Comparison of ENCODE assay signal across 11 cellular contexts in the genomic region with DNA sequence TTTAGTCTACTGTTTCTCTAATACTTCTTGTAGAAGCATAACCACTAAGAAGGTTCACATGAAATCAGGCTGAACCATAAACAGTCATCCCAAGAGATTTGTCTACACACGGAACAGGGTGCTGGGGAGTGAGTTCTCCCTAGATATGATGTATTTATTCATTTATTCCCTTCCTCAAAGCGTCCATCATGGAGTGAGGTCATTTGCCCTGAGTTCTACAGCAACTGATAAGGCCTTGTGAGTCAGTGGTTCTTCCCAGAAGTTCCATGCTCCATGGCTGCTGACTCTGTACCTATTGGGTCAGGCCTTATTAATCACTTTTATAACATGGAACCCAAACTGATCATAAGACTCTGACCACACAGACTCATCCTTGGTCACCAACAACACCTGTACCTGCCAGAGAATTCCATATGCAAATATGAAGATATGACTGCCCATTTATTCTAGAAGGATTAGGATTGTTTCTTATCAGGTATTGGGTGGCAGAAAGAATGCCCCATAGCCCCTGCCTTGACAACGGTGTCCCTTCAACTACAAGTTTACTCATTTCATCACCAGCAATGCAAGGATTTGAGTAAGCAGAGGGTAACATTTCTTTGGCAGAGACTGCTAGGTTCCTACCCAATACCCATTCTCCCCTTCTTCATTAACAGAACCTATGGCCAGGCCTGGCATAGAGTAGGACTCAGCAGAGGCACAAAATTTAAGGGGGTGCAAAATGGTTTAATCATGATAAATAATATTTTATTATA.
DNase-seq lines count a peak whose midpoint lies in the region; ATAC-seq, FAIRE-seq and TF ChIP-seq lines count a peak whose summit lies in the region.
"Had no signal": no experiment of that assay in that cellular context is flagged by ENCODE, and none has a peak within 500 bp of the region (broad histone marks: within the 10 kb centered on the region; RNA-seq: fewer than 3 reads in every experiment).

No MANE protein-coding gene starts in this region.

- FAIRE-seq in RCC 7860 (lab: Jason Lieb, UNC): peak; percentile 88
- FAIRE-seq in pancreas (lab: Jason Lieb, UNC): no peak

- TF ChIP-seq CTCF in epithelial cell of esophagus (IDR thresholded peaks at IDR 0.05; ENCODE audit: insufficient read depth, low read depth, low read length, missing control alignments): no peak
- TF ChIP-seq CTCF in pancreas (IDR thresholded peaks at IDR 0.05): no peak
- TF ChIP-seq CTCF in CD4-positive, alpha-beta T cell (IDR thresholded peaks at IDR 0.05): no peak

- CTCF ChIA-PET in CD4-positive, alpha-beta T cell (lab: Charles Lee): no interaction called here

- H3K4me3 ChIP-seq in epithelial cell of esophagus (ENCODE audit: low read length): no peak overlapping the region
- no peak overlapping the region for H3K4me3 ChIP-seq in pancreas

- H3K9me3 ChIP-seq in pancreas: no peaks in the 10 kb centered on the region
- H3K9me3 ChIP-seq in CD4-positive, alpha-beta T cell (ENCODE audit: control insufficient read depth, low read length): no peaks in the 10 kb centered on the region

- WGBS in pancreas, 2 donors: 51 to 53% methylated on average over 3 of the region's 3 CpGs

- no peaks in the 10 kb centered on the region for H3K36me3 Mint-ChIP-seq in CD4-positive, alpha-beta T cell (ENCODE audit: low read depth)
- H3K36me3 Mint-ChIP-seq: activated naive CD4-positive, alpha-beta T cell treated with anti-CD3 and anti-CD28 coated beads, Interleukin-2, amount 10 ng/mL, durations not matched to agents 7 days and 5 days had no signal

- H3K27me3 ChIP-seq in pancreas: no peaks in the 10 kb centered on the region
- no peaks in the 10 kb centered on the region for H3K27me3 ChIP-seq in CD4-positive, alpha-beta T cell (ENCODE audit: control insufficient read depth, insufficient read depth, low read length)

- no peaks in the 10 kb centered on the region for H3K36me3 ChIP-seq in pancreas

- H3K4me3 Mint-ChIP-seq in CD4-positive, alpha-beta T cell: no peak overlapping the region
- H3K4me3 Mint-ChIP-seq: activated naive CD4-positive, alpha-beta T cell treated with anti-CD3 and anti-CD28 coated beads, Interleukin-2, amount 10 ng/mL, durations not matched to agents 7 days and 5 days had no signal

- H3K27ac ChIP-seq in pancreas: peak overlapping the region in 2 of 4 donors; percentile 24 to 72
- no peak overlapping the region for H3K27ac ChIP-seq in CD4-positive, alpha-beta T cell (ENCODE audit: low read depth, low read length)

- H3K4me1 ChIP-seq in pancreas: peaks cover 0 to 23% (median 6%) of the 10 kb centered on the region in 3 donors

- POLR2A ChIA-PET in CD4-positive, alpha-beta T cell (lab: Charles Lee): no interaction called here

- intact Hi-C loops in pancreas (cut with DNase I): no loop called here
- intact Hi-C loops in CD4-positive, alpha-beta T cell (cut with DNase I, micrococcal nuclease): no loop called here

- H3K27ac Mint-ChIP-seq in CD4-positive, alpha-beta T cell: no peak overlapping the region
- H3K27ac Mint-ChIP-seq: activated naive CD4-positive, alpha-beta T cell treated with anti-CD3 and anti-CD28 coated beads, Interleukin-2, amount 10 ng/mL, durations not matched to agents 7 days and 5 days had no signal

- peak; percentile 69 to 80 (median 72) for ATAC-seq in pancreas
- ATAC-seq in CD4-positive, alpha-beta T cell (ENCODE audit: poor library complexity): no peak
- no peak for ATAC-seq in left lobe of liver
- ATAC-seq: sciatic nerve had no signal

- H3K27me3 Mint-ChIP-seq in CD4-positive, alpha-beta T cell: no peaks in the 10 kb centered on the region

- no peaks in the 10 kb centered on the region for H3K4me1 Mint-ChIP-seq in CD4-positive, alpha-beta T cell (ENCODE audit: low read depth)
- H3K4me1 Mint-ChIP-seq: activated naive CD4-positive, alpha-beta T cell treated with anti-CD3 and anti-CD28 coated beads, Interleukin-2, amount 10 ng/mL, durations not matched to agents 7 days and 5 days had no signal

- peak; percentile 96 for DNase-seq in ELR (ENCODE audit: low read depth)
- DNase-seq in RCC 7860 (ENCODE audit: low spot score): peak; percentile 92
- peak; percentile 92 for DNase-seq in epithelial cell of esophagus (ENCODE audit: low read depth)
- peak in 2 of 6 donors; percentile 33 to 41 for DNase-seq in pancreas
- no peak for DNase-seq in CD4-positive, alpha-beta T cell
- DNase-seq in left lobe of liver (ENCODE audit: low spot score): no peak
- DNase-seq in stimulated activated CD8-positive, alpha-beta memory T cell treated with anti-CD3 and anti-CD28 coated beads, Interleukin-4, amount 100 ng/mL, for 48 hours: no peak
- no peak for DNase-seq in activated CD4-positive, alpha-beta T cell treated with anti-CD3 and anti-CD28 coated beads, Interleukin-2, amount 50 U/mL, for 1 hour
- DNase-seq: activated naive CD4-positive, alpha-beta T cell treated with anti-CD3 and anti-CD28 coated beads, Interleukin-2, amount 10 ng/mL, durations not matched to agents 7 days and 5 days; NCI-H187 treated with DMSO at 0.1 percent for 48 hours had no signal

- H3K9me3 Mint-ChIP-seq in CD4-positive, alpha-beta T cell: no peaks in the 10 kb centered on the region
- H3K9me3 Mint-ChIP-seq: activated naive CD4-positive, alpha-beta T cell treated with anti-CD3 and anti-CD28 coated beads, Interleukin-2, amount 10 ng/mL, durations not matched to agents 7 days and 5 days had no signal

Comparison
In these comparisons a context has a peak if more than half of its experiments do, and no peak if none do; other contexts are left out.
1. DNase-seq: peak in ELR (single experiment), RCC 7860 (single experiment) and epithelial cell of esophagus (single experiment); none in CD4-positive, alpha-beta T cell (0 of 10), left lobe of liver (single experiment), stimulated activated CD8-positive, alpha-beta memory T cell treated with anti-CD3 and anti-CD28 coated beads, Interleukin-4, amount 100 ng/mL, for 48 hours (single experiment) and activated CD4-positive, alpha-beta T cell treated with anti-CD3 and anti-CD28 coated beads, Interleukin-2, amount 50 U/mL, for 1 hour (single experiment).
2. ATAC-seq: peak in pancreas (4 of 4); none in CD4-positive, alpha-beta T cell (single experiment) and left lobe of liver (single experiment).